In the genomic region with DNA sequence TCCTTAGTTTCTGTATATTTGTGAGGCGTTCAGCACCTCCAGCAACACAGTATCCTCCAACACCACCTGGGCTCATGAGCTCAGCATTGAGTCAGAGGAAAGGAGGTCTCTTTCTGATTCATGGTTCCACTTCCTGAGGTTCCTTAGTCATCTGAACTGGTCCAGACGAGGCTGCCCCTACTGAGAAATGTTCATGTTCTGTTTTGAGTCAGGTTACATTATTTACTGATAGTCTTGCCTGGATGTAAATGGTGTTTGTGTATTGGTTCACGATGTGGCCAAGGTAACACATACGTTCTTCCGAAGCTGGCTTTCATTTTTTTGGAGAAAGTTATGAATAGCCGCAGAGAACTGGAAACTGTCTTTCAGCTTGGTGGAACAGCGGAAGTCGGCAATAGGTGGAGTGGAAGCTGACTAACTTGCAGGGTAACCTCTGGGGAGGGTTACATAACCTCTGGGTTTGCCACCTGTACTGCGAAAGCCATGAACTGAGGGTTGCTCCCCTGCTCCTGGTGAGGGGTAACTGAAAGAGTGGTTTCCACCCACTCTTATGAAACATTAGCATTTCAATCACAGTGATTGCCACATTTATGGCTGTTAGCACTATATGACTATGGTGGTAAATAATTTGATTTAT, we compare ENCODE assay signal across 8 cellular contexts. TPM values are rescaled to one million over a fixed set of nuclear protein-coding genes. Genes with fewer than 3 reads are reported as not detected.
DNase-seq lines count a peak whose midpoint lies in the region; ATAC-seq and TF ChIP-seq lines count a peak whose summit lies in the region.

No MANE protein-coding gene starts in this region.

- no peaks in the 10 kb centered on the region for H3K9me3 ChIP-seq in adipocyte (ENCODE audit: control insufficient read depth, low read length)
- no peaks in the 10 kb centered on the region for H3K9me3 ChIP-seq in thyroid gland

- H3K4me1 ChIP-seq in adipocyte (ENCODE audit: control insufficient read depth, insufficient read depth, low read length): peaks cover 10% of the 10 kb centered on the region
- H3K4me1 ChIP-seq in thyroid gland: no peaks in the 10 kb centered on the region

- TF ChIP-seq POLR2A in thyroid gland (IDR thresholded peaks at IDR 0.05): no peak

- H3K36me3 ChIP-seq in adipocyte (ENCODE audit: control insufficient read depth, insufficient read depth, low read length, severe bottlenecking): no peaks in the 10 kb centered on the region
- H3K36me3 ChIP-seq in thyroid gland: no peaks in the 10 kb centered on the region

- no peak overlapping the region for H3K9ac ChIP-seq in adipocyte (ENCODE audit: low read length)

- no peak overlapping the region for H3K27ac ChIP-seq in thyroid gland

- 77 to 88% methylated on average over 9 of the region's 9 CpGs for WGBS in thyroid gland, 2 donors

- TF ChIP-seq CTCF in thyroid gland (IDR thresholded peaks at IDR 0.05): no peak

- H3K4me3 ChIP-seq in adipocyte (ENCODE audit: low read length) (no peak overlapping the region), thyroid gland (replicated peaks in 1 of 3) (no peak overlapping the region)

- H3K27me3 ChIP-seq in adipocyte (replicated peaks; ENCODE audit: control insufficient read depth, insufficient read depth, low read length) (no peaks in the 10 kb centered on the region), thyroid gland (no peaks in the 10 kb centered on the region)

- intact Hi-C loops in thyroid gland (cut with DNase I): no loop called here

- peak; percentile 18 for DNase-seq in SKM-1 (lab: John Stamatoyannopoulos, UW; ENCODE audit: unreplicated experiment)
- DNase-seq in adipocyte (ENCODE audit: low read depth): peak; percentile 32
- peak; percentile 63 for DNase-seq in stimulated activated CD4-positive, alpha-beta T cell treated with anti-CD3 and anti-CD28 coated beads, Interleukin-15, amount 100 ng/mL, for 48 hours (ENCODE audit: low read depth in 2 of 2)
- no peak for DNase-seq in foreskin melanocyte
- no peak for DNase-seq in superior temporal gyrus (ENCODE audit: extremely low spot score)
- no peak for DNase-seq in thyroid gland

- ATAC-seq in GM19023 (IDR thresholded peaks at IDR 0.05; ENCODE audit: unreplicated experiment): peak; percentile 71
- ATAC-seq in HG03060 (IDR thresholded peaks at IDR 0.05; ENCODE audit: low read depth, unreplicated experiment): peak; percentile 68

RNA-seq across cellular contexts. Expression of a gene that starts 42.2 kb away (rescaled TPM):
- not detected for total RNA-seq in thyroid gland

RNA-seq across cellular contexts. Expression of a gene that starts 42.2 kb away (rescaled TPM):
- 10 to 100 TPM; 18.8 to 43.9 (median 22.7) TPM for total RNA-seq in thyroid gland

Comparison
In these comparisons a context has a peak if more than half of its experiments do, and no peak if none do; other contexts are left out.
1. DNase-seq: peak in SKM-1 (single experiment), adipocyte (single experiment) and stimulated activated CD4-positive, alpha-beta T cell treated with anti-CD3 and anti-CD28 coated beads, Interleukin-15, amount 100 ng/mL, for 48 hours (2 of 2); none in foreskin melanocyte (single experiment), superior temporal gyrus (single experiment) and thyroid gland (0 of 2).